1 cellular context compared by ENCODE assay signal in genomic region chr13:48295271-48295670, GRCh38.
TF ChIP-seq lines count a peak whose summit lies in the region.

No MANE protein-coding gene starts in this region.

TF ChIP-seq in WTC11, 78 proteins besides CTCF, POLR2A, EP300 and RAD21 (continued from another document):
- TF ChIP-seq ARID4B (CRISPR knock-in tag; IDR thresholded peaks at IDR 0.05; ENCODE audit: borderline replicate concordance) = no peak
- TF ChIP-seq USF1 (CRISPR knock-in tag; IDR thresholded peaks at IDR 0.05) = no peak
- no peak for TF ChIP-seq NR3C1 (CRISPR knock-in tag; conservative IDR thresholded peaks at IDR 0.05; ENCODE audit: low read depth)
- no peak for TF ChIP-seq GTF2I (CRISPR knock-in tag; conservative IDR thresholded peaks at IDR 0.05)
- no peak for TF ChIP-seq OVOL2 (CRISPR knock-in tag; IDR thresholded peaks at IDR 0.05; ENCODE audit: borderline replicate concordance)
- TF ChIP-seq ZNF281 (CRISPR knock-in tag; IDR thresholded peaks at IDR 0.05) = no peak
- TF ChIP-seq FOXK1 (CRISPR knock-in tag; IDR thresholded peaks at IDR 0.05) = no peak
- no peak for TF ChIP-seq PRRX2 (CRISPR knock-in tag; IDR thresholded peaks at IDR 0.05)
- TF ChIP-seq ESRRA (CRISPR knock-in tag; IDR thresholded peaks at IDR 0.05; ENCODE audit: borderline replicate concordance) = no peak
- TF ChIP-seq AR (CRISPR knock-in tag; IDR thresholded peaks at IDR 0.05) = no peak
- TF ChIP-seq RORB (CRISPR knock-in tag; IDR thresholded peaks at IDR 0.05) = no peak
- no peak for TF ChIP-seq SMAD4 (CRISPR knock-in tag; IDR thresholded peaks at IDR 0.05)
- no peak for TF ChIP-seq IRF1 (CRISPR knock-in tag; IDR thresholded peaks at IDR 0.05)
- no peak for TF ChIP-seq CREM (CRISPR knock-in tag; IDR thresholded peaks at IDR 0.05)
